ENCODE assay signal across 35 cellular contexts in genomic region chr18:6158958-6159357, GRCh38.
DNase-seq lines count a peak whose midpoint lies in the region; ATAC-seq, FAIRE-seq and TF ChIP-seq lines count a peak whose summit lies in the region.
"Had no signal": no experiment of that assay in that cellular context is flagged by ENCODE, and none has a peak within 500 bp of the region (broad histone marks: within the 10 kb centered on the region; RNA-seq: fewer than 3 reads in every experiment).

No MANE protein-coding gene starts in this region.

- CTCF ChIA-PET in HepG2 (lab: Yijun Ruan, JAX; ENCODE audit: low intra/inter-chr PET ratio, low total read pairs) = no interaction called here

- H3K23ac ChIP-seq in neuronal stem cell (ENCODE audit: low read depth, low read length, poor library complexity) = no peak overlapping the region

- no peak for FAIRE-seq in HepG2 (lab: Jason Lieb, UNC)
- FAIRE-seq: A204.1, A549, D721Med had no signal

- ATAC-seq in left ventricle myocardium superior (peak; percentile 27), HepG2 (no peak)
- ATAC-seq: A549; CD8-positive, alpha-beta T cell had no signal

- no peak overlapping the region for H2BK5ac ChIP-seq in neuronal stem cell (ENCODE audit: low read length)

- peaks cover 1 to 5% of the 10 kb centered on the region in 2 experiments; a peak in 2 of 5 replicates for H3K36me3 ChIP-seq in HepG2 (replicated peaks in 1 of 2; ENCODE audit: control insufficient read depth in 1 of 2, insufficient read depth in 2 of 2, low read length in 2 of 2)
- H3K36me3 ChIP-seq in neuronal stem cell (replicated peaks in 1 of 2; ENCODE audit: control insufficient read depth in 2 of 2, insufficient read depth in 2 of 2, low read length in 2 of 2) = no peaks in the 10 kb centered on the region
- H3K36me3 ChIP-seq: BE2C; BLaER1 treated with 17β-estradiol and CSF1 and Interleukin-3, amounts not matched to agents 10 nM and 100 nM had no signal

- WGBS in HepG2 (ENCODE audit: low lambda C conversion rate) = 100% methylated on average over 3 of the region's 3 CpGs
- WGBS in neuronal stem cell (ENCODE audit: extremely low coverage in 2 of 2, insufficient read length in 2 of 2, insufficient replicate concordance in 1 of 2), 2 donors = no CpG with 5 or more reads among the region's 3 CpGs

- no peaks in the 10 kb centered on the region for H4K20me1 ChIP-seq in HepG2 (ENCODE audit: insufficient read depth, low read length)
- H4K20me1 ChIP-seq: BLaER1; BLaER1 treated with 17β-estradiol and CSF1 and Interleukin-3, amounts not matched to agents 10 nM and 100 nM had no signal

- H3K27ac ChIP-seq in HepG2 (ENCODE audit: extremely low read length, insufficient read depth, low read length) (no peak overlapping the region), neuronal stem cell (replicated peaks; ENCODE audit: low read length) (no peak overlapping the region)
- H3K27ac ChIP-seq: 22Rv1; A549; BLaER1; BLaER1 treated with 17β-estradiol and CSF1 and Interleukin-3, amounts not matched to agents 10 nM and 100 nM; C4-2B had no signal

- H3K4me3 ChIP-seq in HepG2 (replicated peaks in 1 of 3; ENCODE audit: insufficient read depth in 1 of 3, low read depth in 2 of 3, low read length in 3 of 3) = no peak overlapping the region
- no peak overlapping the region for H3K4me3 ChIP-seq in neuronal stem cell (ENCODE audit: low read length in 2 of 2)
- H3K4me3 ChIP-seq: A549; BLaER1; BLaER1 treated with 17β-estradiol and CSF1 and Interleukin-3, amounts not matched to agents 10 nM and 100 nM had no signal

- BruUV-seq in HepG2 (replicated peaks; lab: Mats Ljungman, UMichigan) = no TSS peak

- H2AFZ ChIP-seq in HepG2 (ENCODE audit: low read length) (no peak overlapping the region), neuronal stem cell (ENCODE audit: low read length) (no peak overlapping the region)

- H3K9me3 ChIP-seq in HepG2 (ENCODE audit: low read length) (peaks cover 11% of the 10 kb centered on the region), neuronal stem cell (replicated peaks in 1 of 2; ENCODE audit: control insufficient read depth in 2 of 2, insufficient read depth in 1 of 2, low read depth in 1 of 2, low read length in 2 of 2) (peaks cover 0 to 3% of the 10 kb centered on the region in 2 donors)
- H3K9me3 ChIP-seq: A549, BE2C, Caco-2 had no signal

- no peaks in the 10 kb centered on the region for H3K79me2 ChIP-seq in HepG2 (ENCODE audit: insufficient read depth, low read length)

- H3K79me1 ChIP-seq in neuronal stem cell (ENCODE audit: low read depth, low read length) = no peaks in the 10 kb centered on the region

- POLR2A ChIA-PET in HepG2 (lab: Yijun Ruan, JAX) = no interaction called here

- H3K9ac ChIP-seq in HepG2 (ENCODE audit: insufficient read depth, low read depth, low read length) = no peak overlapping the region
- H3K9ac ChIP-seq in neuronal stem cell (ENCODE audit: low read depth, low read length, poor library complexity) = no peak overlapping the region
- H3K9ac ChIP-seq: BLaER1; BLaER1 treated with 17β-estradiol and CSF1 and Interleukin-3, amounts not matched to agents 10 nM and 100 nM had no signal

- H3K4me2 ChIP-seq in HepG2 (ENCODE audit: low read depth, low read length) = no peak overlapping the region
- no peak overlapping the region for H3K4me2 ChIP-seq in neuronal stem cell (ENCODE audit: insufficient read depth, low read length, poor library complexity, severe bottlenecking)
- H3K4me2 ChIP-seq: A549; BLaER1; BLaER1 treated with 17β-estradiol and CSF1 and Interleukin-3, amounts not matched to agents 10 nM and 100 nM had no signal

- in situ Hi-C loops in HepG2 (cut with HindIII; ENCODE audit: extremely low pct_ligation_motif_present, low pct_unique_long_range_greater_than_20kb) = no loop called here

- no peak for TF ChIP-seq EP300 in HepG2 (IDR thresholded peaks at IDR 0.05; ENCODE audit: low read depth in 2 of 2, low read length in 2 of 2)
- no peak for TF ChIP-seq EP300 in HepG2 (CRISPR knock-in tag; IDR thresholded peaks at IDR 0.05; ENCODE audit: borderline replicate concordance)

- no peak for TF ChIP-seq CTCF in HepG2 (CRISPR knock-in tag; IDR thresholded peaks at IDR 0.05)

- H3K14ac ChIP-seq in neuronal stem cell (ENCODE audit: low read length) = no peak overlapping the region

- H4K8ac ChIP-seq in neuronal stem cell (ENCODE audit: low read depth, low read length) = no peak overlapping the region

- no peak overlapping the region for H2AK5ac ChIP-seq in neuronal stem cell (ENCODE audit: low read depth, low read length)

- H3K27me3 ChIP-seq in HepG2 (ENCODE audit: control insufficient read depth in 1 of 2, insufficient read depth in 2 of 2, low read length in 2 of 2) (no peaks in the 10 kb centered on the region), neuronal stem cell (ENCODE audit: control insufficient read depth in 3 of 3, insufficient read depth in 3 of 3, low read depth in 1 of 3, low read length in 3 of 3) (no peaks in the 10 kb centered on the region)
- H3K27me3 ChIP-seq: BE2C; BLaER1; BLaER1 treated with 17β-estradiol and CSF1 and Interleukin-3, amounts not matched to agents 10 nM and 100 nM had no signal

- no peak overlapping the region for H2BK120ac ChIP-seq in neuronal stem cell (ENCODE audit: low read depth, low read length)

- H2BK12ac ChIP-seq in neuronal stem cell (ENCODE audit: low read length) = no peak overlapping the region

- H3K4me1 ChIP-seq in HepG2 (ENCODE audit: insufficient read depth, low read length) (no peaks in the 10 kb centered on the region), neuronal stem cell (ENCODE audit: control insufficient read depth in 2 of 2, insufficient read depth in 1 of 2, low read depth in 1 of 2, low read length in 2 of 2) (no peaks in the 10 kb centered on the region)
- H3K4me1 ChIP-seq: A549; BE2C; BLaER1; BLaER1 treated with 17β-estradiol and CSF1 and Interleukin-3, amounts not matched to agents 10 nM and 100 nM; Caco-2 had no signal

- peak overlapping the region; percentile 72 for H3K18ac ChIP-seq in neuronal stem cell (ENCODE audit: low read length)

- TF ChIP-seq RAD21 in HepG2 (CRISPR knock-in tag; IDR thresholded peaks at IDR 0.05) = no peak

- H2BK15ac ChIP-seq in neuronal stem cell (ENCODE audit: low read length) = no peak overlapping the region

- DNase-seq in left ventricle myocardium superior (no peak), cardiac septum (ENCODE audit: low spot score) (no peak), RPMI8226 (peak; percentile 27), HepG2 (ENCODE audit: low spot score) (no peak), neuronal stem cell (ENCODE audit: low spot score) (no peak), NCI-H2196 treated with DMSO at 0.1 percent for 48 hours (lab: John Stamatoyannopoulos, UW; ENCODE audit: unreplicated experiment) (no peak), KG1 (lab: John Stamatoyannopoulos, UW) (no peak)
- DNase-seq in activated naive CD4-positive, alpha-beta T cell treated with anti-CD3 and anti-CD28 coated beads, Interleukin-2, amount 50 U/mL, for 16 hours = no peak
- DNase-seq: 8988T; ACHN; AML-193; BE2C; C1 segment of cervical spinal cord; Caco-2; Calu3; CD4-positive, alpha-beta memory T cell; CD4-positive, alpha-beta T cell; CD4-positive, CD25-positive, alpha-beta regulatory T cell; CD8-positive, alpha-beta memory T cell; CD8-positive, alpha-beta T cell; COR-L47; DMS 273 treated with DMSO at 0.1 percent for 48 hours; DMS153; DMS53; DMS79; DMS79 treated with DMSO at 0.1 percent for 48 hours; DND-41; EL had no signal

- intact Hi-C loops in left ventricle myocardium superior (cut with micrococcal nuclease) (no loop called here), cardiac septum (cut with DNase I) (no loop called here), HepG2 (cut with micrococcal nuclease; ENCODE audit: unreplicated experiment) (no loop called here)

- TF ChIP-seq POLR2A in HepG2 (IDR thresholded peaks at IDR 0.05; ENCODE audit: insufficient read depth in 1 of 2, low read depth in 2 of 2, low read length in 2 of 2) = no peak

- H3K4ac ChIP-seq in neuronal stem cell (ENCODE audit: low read length) = no peak overlapping the region

- no peak overlapping the region for H4K91ac ChIP-seq in neuronal stem cell (ENCODE audit: low read depth, low read length, poor library complexity)

TF ChIP-seq in HepG2, 621 proteins besides CTCF, POLR2A, EP300 and RAD21:
- TF ChIP-seq ZNF615 (CRISPR knock-in tag; IDR thresholded peaks at IDR 0.05; ENCODE audit: borderline replicate concordance) (no peak), NBN (conservative IDR thresholded peaks at IDR 0.05) (no peak), MAFF (IDR thresholded peaks at IDR 0.05; ENCODE audit: low read depth, low read length) (peak; percentile 61), FOSL1 (CRISPR knock-in tag; IDR thresholded peaks at IDR 0.05; ENCODE audit: borderline replicate concordance) (no peak), MAFK (conservative IDR thresholded peaks at IDR 0.05 in 1 of 2, IDR thresholded peaks at IDR 0.05 in 1 of 2; ENCODE audit: low read length in 2 of 2) (peak; percentile 59 to 69), SRF (IDR thresholded peaks at IDR 0.05; ENCODE audit: low read depth, low read length) (no peak)
TF ChIP-seq in HepG2: peak in this region for 2.
